Comparison of ENCODE assay signal across 8 cellular contexts in the genomic region with DNA sequence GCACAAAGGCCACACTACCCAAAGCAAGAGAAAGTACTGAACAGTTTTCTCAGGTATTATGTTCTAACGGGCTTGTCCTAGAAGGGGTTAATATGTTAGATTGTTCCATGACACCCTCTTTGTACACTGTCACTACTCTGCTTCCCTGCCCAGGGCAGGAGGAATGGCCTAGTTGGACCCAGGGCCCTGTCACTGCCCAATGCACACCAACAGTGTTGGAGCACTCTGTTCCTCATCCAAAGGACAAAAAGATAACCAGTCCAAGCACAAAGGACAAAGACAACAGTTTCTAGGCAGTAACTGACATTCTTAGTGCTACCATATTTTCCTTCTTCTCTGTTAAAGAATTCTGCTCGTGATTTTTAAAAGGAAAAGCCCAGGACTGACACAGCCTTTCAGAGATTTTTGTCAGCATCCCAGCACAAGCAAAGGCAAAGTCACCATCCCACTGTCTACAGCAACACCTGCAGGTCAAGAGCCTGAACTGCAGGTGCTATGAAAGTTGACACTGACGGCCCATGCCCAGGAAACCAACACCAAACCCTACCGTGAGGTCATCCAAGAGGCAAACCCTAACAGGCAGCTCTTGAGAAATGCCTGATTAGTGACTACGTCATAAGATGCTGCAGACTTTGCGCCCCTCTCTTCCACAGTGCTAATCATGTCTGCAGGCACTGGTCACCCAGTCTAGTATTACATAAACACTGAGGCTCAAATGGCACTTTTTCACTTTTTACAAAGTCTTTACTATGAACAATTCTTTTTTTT. TPM values are rescaled to one million over a fixed set of nuclear protein-coding genes. Genes with fewer than 3 reads are reported as not detected.
DNase-seq lines count a peak whose midpoint lies in the region; ATAC-seq and TF ChIP-seq lines count a peak whose summit lies in the region.

No MANE protein-coding gene starts in this region.

- no peak for TF ChIP-seq POLR2A in tibial nerve (IDR thresholded peaks at IDR 0.05)

- no peaks in the 10 kb centered on the region for H3K27me3 ChIP-seq in foreskin keratinocyte
- H3K27me3 ChIP-seq in tibial nerve: no peaks in the 10 kb centered on the region

- no peak overlapping the region for H3K4me3 ChIP-seq in tibial nerve

- peaks cover 0 to 68% (median 0%) of the 10 kb centered on the region in 3 donors for H3K36me3 ChIP-seq in tibial nerve

- peaks cover 0 to 4% (median 0%) of the 10 kb centered on the region in 4 donors for H3K9me3 ChIP-seq in tibial nerve

- ATAC-seq in GM21423 (IDR thresholded peaks at IDR 0.05; ENCODE audit: unreplicated experiment): peak; percentile 71
- ATAC-seq in foreskin keratinocyte: peak; percentile 81

- DNase-seq in D341Med (ENCODE audit: low spot score) (peak; percentile 81), KBM-7 (peak; percentile 82), SHP77 (lab: John Stamatoyannopoulos, UW) (peak; percentile 66 to 81), foreskin keratinocyte (peak; percentile 54 to 79), occipital lobe (lab: John Stamatoyannopoulos, UW) (peak; percentile 35), tibial nerve (ENCODE audit: low spot score in 2 of 2) (peak in 1 of 2 donors; percentile 38)
- DNase-seq in activated T-helper 9 cell treated with anti-CD3 and anti-CD28 coated beads, Interleukin-2, amount 50 U/mL, for 16 hours (ENCODE audit: low read depth): peak; percentile 38

- 29 to 35% methylated on average over 6 of the region's 6 CpGs for WGBS in tibial nerve, 2 donors

- peaks cover 25% of the 10 kb centered on the region for H3K4me1 ChIP-seq in foreskin keratinocyte
- H3K4me1 ChIP-seq in tibial nerve: peaks cover 0 to 21% (median 1%) of the 10 kb centered on the region in 4 donors

- in situ Hi-C loops in KBM-7 (cut with MboI; ENCODE audit: low pct_unique_long_range_greater_than_20kb, low sequenced_read_pairs): loop anchor here (25.0 kb wide), 1 partner anchor 240 kb away; no protein-coding TSS in a partner anchor

- TF ChIP-seq CTCF in foreskin keratinocyte (conservative IDR thresholded peaks at IDR 0.05) (peak; percentile 96), tibial nerve (IDR thresholded peaks at IDR 0.05) (peak; percentile 80 to 93 (median 86))

- H3K27ac ChIP-seq in foreskin keratinocyte (no peak overlapping the region), tibial nerve (peak overlapping the region in 1 of 4 donors; percentile 1)

- no peak for TF ChIP-seq EP300 in tibial nerve (IDR thresholded peaks at IDR 0.05)

RNA-seq across cellular contexts. Expression of gene NUDCD3, which starts 13.2 kb away (rescaled TPM):
- total RNA-seq in foreskin keratinocyte (81.0 and 90.2 TPM in 2 replicates), occipital lobe (124 TPM), tibial nerve (10 to 100 TPM; 44.7 to 57.3 (median 49.7) TPM)
- 42.0 and 42.5 TPM in 2 replicates for polyA plus RNA-seq in foreskin keratinocyte
